8 cellular contexts compared by ENCODE assay signal in the genomic region with DNA sequence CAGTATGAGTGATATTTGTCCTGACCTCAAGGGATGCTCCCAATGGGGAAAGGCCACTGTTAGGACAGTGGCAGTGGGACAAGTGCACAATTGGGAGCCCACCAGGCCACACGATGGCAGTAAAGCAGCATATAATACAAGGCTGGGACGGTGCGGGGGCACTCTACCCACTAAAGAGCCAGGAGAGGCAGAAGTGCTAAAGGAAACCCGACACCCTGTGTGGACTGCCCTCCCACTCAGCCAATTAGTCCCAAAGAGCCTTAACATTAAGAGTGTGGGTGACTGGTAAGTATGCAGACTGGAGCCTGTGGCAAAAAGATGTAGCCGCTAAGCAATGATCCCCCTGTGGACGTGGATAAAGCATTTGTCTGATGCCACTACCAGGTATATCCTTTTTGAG. TPM values are rescaled to one million over a fixed set of nuclear protein-coding genes. Genes with fewer than 3 reads are reported as not detected.
A peak's percentile ranks its signal among the peaks of the same experiment; 100 is the strongest.
DNase-seq lines count a peak whose midpoint lies in the region; ATAC-seq and TF ChIP-seq lines count a peak whose summit lies in the region.

No MANE protein-coding gene starts in this region.

- H3K4me3 ChIP-seq in AG10803 (ENCODE audit: low read length) (no peak overlapping the region), MG63 (peak overlapping the region; percentile 21), cardiac muscle cell (no peak overlapping the region)

- H3K4me1 Mint-ChIP-seq in activated naive CD4-positive, alpha-beta T cell treated with anti-CD3 and anti-CD28 coated beads, Interleukin-2, amount 50 U/mL, for 24 hours: peaks cover 7% of the 10 kb centered on the region

- ATAC-seq in GM19351 (IDR thresholded peaks at IDR 0.05; ENCODE audit: unreplicated experiment): peak; percentile 69

- H3K36me3 Mint-ChIP-seq in activated naive CD4-positive, alpha-beta T cell treated with anti-CD3 and anti-CD28 coated beads, Interleukin-2, amount 50 U/mL, for 24 hours: no peaks in the 10 kb centered on the region

- H3K27ac Mint-ChIP-seq in activated naive CD4-positive, alpha-beta T cell treated with anti-CD3 and anti-CD28 coated beads, Interleukin-2, amount 50 U/mL, for 24 hours: peak overlapping the region; percentile 4

- no peaks in the 10 kb centered on the region for H3K9me3 Mint-ChIP-seq in activated naive CD4-positive, alpha-beta T cell treated with anti-CD3 and anti-CD28 coated beads, Interleukin-2, amount 50 U/mL, for 24 hours

- peaks cover 3% of the 10 kb centered on the region for H3K27me3 Mint-ChIP-seq in activated naive CD4-positive, alpha-beta T cell treated with anti-CD3 and anti-CD28 coated beads, Interleukin-2, amount 50 U/mL, for 24 hours

- no peaks in the 10 kb centered on the region for H3K4me1 ChIP-seq in cardiac muscle cell (ENCODE audit: low read depth)

- no peak overlapping the region for H3K27ac ChIP-seq in cardiac muscle cell

- no peaks in the 10 kb centered on the region for H3K9me3 ChIP-seq in MG63
- H3K9me3 ChIP-seq in cardiac muscle cell (ENCODE audit: low read depth): no peaks in the 10 kb centered on the region

- no peaks in the 10 kb centered on the region for H3K27me3 ChIP-seq in MG63
- no peaks in the 10 kb centered on the region for H3K27me3 ChIP-seq in cardiac muscle cell

- peak; percentile 66 for DNase-seq in AG10803 (ENCODE audit: low read depth)
- peak; percentile 64 for DNase-seq in MG63
- DNase-seq in SK-MEL-5 (ENCODE audit: low read depth, low spot score): peak; percentile 77
- peak; percentile 72 to 83 for DNase-seq in cardiac muscle cell (ENCODE audit: low read depth in 1 of 2, low spot score in 1 of 2)
- DNase-seq in pulmonary artery endothelial cell (ENCODE audit: low read depth, low spot score): peak; percentile 45
- no peak for DNase-seq in NCI-H226

- in situ Hi-C loops in SK-MEL-5 (cut with HindIII; ENCODE audit: low pct_unique_long_range_greater_than_20kb, low sequenced_read_pairs): no loop called here

- H3K4me3 Mint-ChIP-seq in activated naive CD4-positive, alpha-beta T cell treated with anti-CD3 and anti-CD28 coated beads, Interleukin-2, amount 50 U/mL, for 24 hours: no peak overlapping the region

- peak; percentile 65 for TF ChIP-seq CTCF in AG10803 (conservative IDR thresholded peaks at IDR 0.05; ENCODE audit: low read length)
- TF ChIP-seq CTCF in cardiac muscle cell (IDR thresholded peaks at IDR 0.05; ENCODE audit: low read depth, low read length): peak; percentile 65

- H3K36me3 ChIP-seq in MG63: no peaks in the 10 kb centered on the region
- H3K36me3 ChIP-seq in cardiac muscle cell: no peaks in the 10 kb centered on the region

RNA-seq across cellular contexts. Expression of gene ZNF589, which starts 8.2 kb away (rescaled TPM):
- total RNA-seq in MG63 (2014; rRNA removed; shearing (Covaris generic); ENCODE audit: low replicate concordance): 3.0 and 4.5 TPM in 2 replicates
- total RNA-seq in SK-MEL-5 (2014; rRNA removed; shearing (Covaris generic)): 8.9 and 9.8 TPM in 2 replicates
- 7.9 and 10.4 TPM in 2 replicates for polyA plus RNA-seq in SK-MEL-5 (2015; cell fraction: cytosol; rRNA removed)
- polyA plus RNA-seq in SK-MEL-5 (2015; cell fraction: nucleus; rRNA removed): 77.8 and 89.1 TPM in 2 replicates
- total RNA-seq in cardiac muscle cell: 9.1 and 19.4 TPM in 2 replicates
- polyA plus RNA-seq in cardiac muscle cell: 15.0 and 15.3 TPM in 2 replicates
- total RNA-seq in pulmonary artery endothelial cell: 5.9 and 8.7 TPM in 2 replicates

RNA-seq across cellular contexts. Expression of gene CAMP, which starts 9.4 kb away (rescaled TPM):
- total RNA-seq in MG63 (2014; rRNA removed; shearing (Covaris generic); ENCODE audit: low replicate concordance): not detected in 2 replicates
- total RNA-seq in SK-MEL-5 (2014; rRNA removed; shearing (Covaris generic)): 1.1 TPM in 1 of 2 replicates, not detected in the other
- 0.60 and 1.6 TPM in 2 replicates for polyA plus RNA-seq in SK-MEL-5 (2015; cell fraction: cytosol; rRNA removed)
- polyA plus RNA-seq in SK-MEL-5 (2015; cell fraction: nucleus; rRNA removed): not detected in 2 replicates
- total RNA-seq in cardiac muscle cell: not detected in 2 replicates
- not detected in 2 replicates for polyA plus RNA-seq in cardiac muscle cell
- total RNA-seq in pulmonary artery endothelial cell: not detected in 2 replicates

RNA-seq across cellular contexts. Expression of gene CDC25A, which starts 44.5 kb away (rescaled TPM):
- 11.2 and 25.3 TPM in 2 replicates for total RNA-seq in MG63 (2014; rRNA removed; shearing (Covaris generic); ENCODE audit: low replicate concordance)
- 14.9 and 16.1 TPM in 2 replicates for total RNA-seq in SK-MEL-5 (2014; rRNA removed; shearing (Covaris generic))
- 18.4 and 22.1 TPM in 2 replicates for polyA plus RNA-seq in SK-MEL-5 (2015; cell fraction: cytosol; rRNA removed)
- polyA plus RNA-seq in SK-MEL-5 (2015; cell fraction: nucleus; rRNA removed): 15.7 and 21.0 TPM in 2 replicates
- 12.6 and 22.0 TPM in 2 replicates for total RNA-seq in cardiac muscle cell
- 10.0 and 12.8 TPM in 2 replicates for polyA plus RNA-seq in cardiac muscle cell
- total RNA-seq in pulmonary artery endothelial cell: 15.8 and 27.2 TPM in 2 replicates
